Comparison of ENCODE assay signal across 11 cellular contexts in the genomic region with DNA sequence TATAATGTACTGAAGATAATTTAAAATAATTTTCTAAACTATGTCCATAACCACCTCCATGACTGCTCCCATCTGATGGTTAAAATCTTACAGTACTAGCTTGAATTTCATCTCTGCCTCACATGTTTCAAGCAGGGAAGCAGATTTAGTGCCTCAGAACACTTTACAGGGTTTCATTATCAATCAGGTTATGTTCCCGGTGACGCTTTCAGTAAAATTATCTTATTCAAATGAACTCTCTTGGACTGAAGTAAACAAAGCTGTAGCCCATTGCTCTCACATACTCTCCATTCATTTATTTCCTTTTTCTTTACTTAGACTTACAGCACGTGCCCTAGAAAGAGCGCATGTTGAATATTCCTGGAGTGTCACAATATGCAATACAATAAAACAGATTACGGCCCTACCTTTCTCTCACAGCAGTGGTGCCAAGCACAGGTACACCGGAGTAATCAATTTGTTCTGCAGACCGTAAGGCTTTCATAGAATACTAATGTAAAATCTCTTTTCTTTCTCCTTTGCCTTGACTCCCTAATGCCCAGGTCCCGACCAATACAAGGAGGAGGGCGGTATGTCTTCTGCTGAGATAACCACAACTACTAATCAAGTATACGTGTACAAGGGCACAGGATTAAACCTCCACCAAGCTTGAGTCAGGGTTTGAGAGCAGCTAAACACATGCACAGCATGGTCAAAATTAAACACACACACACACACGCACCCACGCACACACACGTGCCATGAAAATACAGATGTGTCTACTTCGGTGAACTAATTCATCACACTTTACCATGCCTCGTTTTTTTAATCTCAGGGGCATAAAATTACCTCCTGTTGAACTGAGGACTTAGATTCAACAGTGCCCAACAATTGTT.
DNase-seq lines count a peak whose midpoint lies in the region; ATAC-seq and TF ChIP-seq lines count a peak whose summit lies in the region.
"Had no signal": no experiment of that assay in that cellular context is flagged by ENCODE, and none has a peak within 500 bp of the region (broad histone marks: within the 10 kb centered on the region; RNA-seq: fewer than 3 reads in every experiment).

No MANE protein-coding gene starts in this region.

- H3K4me3 Mint-ChIP-seq in activated CD4-positive, alpha-beta memory T cell treated with anti-CD3 and anti-CD28 coated beads, Interleukin-2, amount 10 ng/mL, durations not matched to agents 7 days and 5 days = no peak overlapping the region
- H3K4me3 Mint-ChIP-seq: central memory CD8-positive, alpha-beta T cell had no signal

- CTCF ChIA-PET in activated CD4-positive, alpha-beta memory T cell treated with anti-CD3 and anti-CD28 coated beads, Interleukin-2, amount 10 ng/mL, durations not matched to agents 7 days and 5 days (lab: Charles Lee) = no interaction called here

- TF ChIP-seq CTCF in GM10266 (IDR thresholded peaks at IDR 0.05; ENCODE audit: control insufficient read depth, insufficient read depth, low read depth, missing control alignments) = no peak

- ATAC-seq in GM21526 (IDR thresholded peaks at IDR 0.05; ENCODE audit: low FRiP score, unreplicated experiment) = peak; percentile 93
- peak; percentile 96 for ATAC-seq in HG03432 (IDR thresholded peaks at IDR 0.05; ENCODE audit: unreplicated experiment)

- H3K27ac Mint-ChIP-seq in activated CD4-positive, alpha-beta memory T cell treated with anti-CD3 and anti-CD28 coated beads, Interleukin-2, amount 10 ng/mL, durations not matched to agents 7 days and 5 days = no peak overlapping the region

- no peaks in the 10 kb centered on the region for H3K9me3 Mint-ChIP-seq in activated CD4-positive, alpha-beta memory T cell treated with anti-CD3 and anti-CD28 coated beads, Interleukin-2, amount 10 ng/mL, durations not matched to agents 7 days and 5 days
- H3K9me3 Mint-ChIP-seq: central memory CD8-positive, alpha-beta T cell had no signal

- H3K36me3 Mint-ChIP-seq in activated CD4-positive, alpha-beta memory T cell treated with anti-CD3 and anti-CD28 coated beads, Interleukin-2, amount 10 ng/mL, durations not matched to agents 7 days and 5 days (ENCODE audit: low read depth) = no peaks in the 10 kb centered on the region

- POLR2A ChIA-PET in activated CD4-positive, alpha-beta memory T cell treated with anti-CD3 and anti-CD28 coated beads, Interleukin-2, amount 10 ng/mL, durations not matched to agents 7 days and 5 days (lab: Charles Lee) = no interaction called here

- peak; percentile 35 for DNase-seq in GM10266 (ENCODE audit: extremely low spot score)
- DNase-seq in germinal center (ENCODE audit: low spot score) = peak; percentile 8
- no peak for DNase-seq in SIG-M5 (lab: John Stamatoyannopoulos, UW)
- no peak for DNase-seq in SHP77 treated with DMSO at 0.1 percent for 48 hours (lab: John Stamatoyannopoulos, UW)
- DNase-seq in amygdala (lab: John Stamatoyannopoulos, UW) = no peak
- DNase-seq in activated CD4-positive, alpha-beta memory T cell treated with anti-CD3 and anti-CD28 coated beads, Interleukin-2, amount 10 ng/mL, durations not matched to agents 7 days and 5 days = no peak
- DNase-seq: activated CD4-positive, alpha-beta T cell treated with anti-CD3 and anti-CD28 coated beads, Interleukin-2, amount 50 U/mL, for 4 hours; stimulated activated CD4-positive, alpha-beta T cell treated with anti-CD3 and anti-CD28 coated beads, Interleukin-1b, Interleukin-23, amount 100 ng/mL, for 48 hours had no signal

- no peaks in the 10 kb centered on the region for H3K27me3 Mint-ChIP-seq in activated CD4-positive, alpha-beta memory T cell treated with anti-CD3 and anti-CD28 coated beads, Interleukin-2, amount 10 ng/mL, durations not matched to agents 7 days and 5 days
- H3K27me3 Mint-ChIP-seq: central memory CD8-positive, alpha-beta T cell had no signal

- H3K4me1 Mint-ChIP-seq in activated CD4-positive, alpha-beta memory T cell treated with anti-CD3 and anti-CD28 coated beads, Interleukin-2, amount 10 ng/mL, durations not matched to agents 7 days and 5 days = peaks cover 31% of the 10 kb centered on the region

Comparison
In these comparisons a context has a peak if more than half of its experiments do, and no peak if none do; other contexts are left out.
1. DNase-seq: peak in GM10266 (single experiment) and germinal center (single experiment); none in SIG-M5 (single experiment), SHP77 treated with DMSO at 0.1 percent for 48 hours (single experiment), amygdala (0 of 56) and activated CD4-positive, alpha-beta memory T cell treated with anti-CD3 and anti-CD28 coated beads, Interleukin-2, amount 10 ng/mL, durations not matched to agents 7 days and 5 days (single experiment).